Comparison of ENCODE assay signal across 16 cellular contexts in the genomic region with DNA sequence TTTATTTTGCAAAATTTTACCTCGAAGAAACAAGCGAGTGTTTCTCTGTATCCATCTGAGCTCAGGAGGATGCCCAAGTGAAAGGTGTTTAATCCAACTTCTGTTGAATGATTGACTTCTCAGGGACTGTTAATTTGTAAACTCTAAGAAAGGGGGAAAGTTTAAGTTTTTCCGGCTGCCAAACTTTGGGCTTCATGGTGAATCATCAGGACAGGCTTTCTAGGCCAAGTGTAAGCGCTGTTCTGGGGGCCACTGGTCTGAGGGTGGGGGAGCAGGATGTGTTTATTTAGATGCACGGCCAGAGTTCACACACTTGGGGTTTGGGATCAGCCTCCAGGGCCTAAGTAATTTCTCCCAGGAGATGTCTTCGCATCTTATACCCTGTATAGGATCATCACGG.
DNase-seq lines count a peak whose midpoint lies in the region; ATAC-seq, FAIRE-seq and TF ChIP-seq lines count a peak whose summit lies in the region.
"Had no signal": no experiment of that assay in that cellular context is flagged by ENCODE, and none has a peak within 500 bp of the region (broad histone marks: within the 10 kb centered on the region; RNA-seq: fewer than 3 reads in every experiment).

No MANE protein-coding gene starts in this region.

- H3K27ac Mint-ChIP-seq in GM23338 (no peak overlapping the region), nephron (peak overlapping the region; percentile 87 to 97 (median 90))

- in situ Hi-C loops in GM13977 (cut with MboI; ENCODE audit: low pct_unique_long_range_greater_than_20kb, low sequenced_read_pairs, unreplicated experiment) = no loop called here

- H3F3A ChIP-seq in GM23338 (replicated peaks; ENCODE audit: low read depth) = no peaks in the 10 kb centered on the region; the same call in 1 of the 2 replicates

- no peaks in the 10 kb centered on the region for H3K9me2 ChIP-seq in GM23338 (ENCODE audit: insufficient read depth)

- H3K4me1 Mint-ChIP-seq in GM23338 (peaks cover 31% of the 10 kb centered on the region), nephron (peaks cover 46% of the 10 kb centered on the region)

- H2AFZ ChIP-seq in ACC112 (ENCODE audit: low read length, unreplicated experiment) (peak overlapping the region; percentile 52), GM23338 (no peak overlapping the region)

- H3K4me1 ChIP-seq in ACC112 (ENCODE audit: control insufficient read depth, insufficient read depth, low read length, unreplicated experiment) (peaks cover 51% of the 10 kb centered on the region), GM23338 (ENCODE audit: insufficient read depth) (peaks cover 28% of the 10 kb centered on the region)

- peaks cover 7% of the 10 kb centered on the region for H3K79me2 ChIP-seq in ACC112 (ENCODE audit: control insufficient read depth, insufficient read depth, low read length, unreplicated experiment)
- peaks cover 86% of the 10 kb centered on the region for H3K79me2 ChIP-seq in GM23338 (replicated peaks; ENCODE audit: insufficient read depth)

- no peak for FAIRE-seq in D721Med (lab: Jason Lieb, UNC)
- FAIRE-seq: K562 had no signal

- H3K36me3 Mint-ChIP-seq in GM23338 (ENCODE audit: low read depth) (peaks cover 10% of the 10 kb centered on the region; the same call in 2 of the 3 replicates), nephron (ENCODE audit: low read depth) (no peaks in the 10 kb centered on the region)

- H3K27ac ChIP-seq in ACC112 (ENCODE audit: low read depth, low read length) = peak overlapping the region; percentile 99
- peak overlapping the region; percentile 60 for H3K27ac ChIP-seq in GM23338 (ENCODE audit: low read depth)
- H3K27ac ChIP-seq in cingulate gyrus (ENCODE audit: low read depth, low read length) = peak overlapping the region; percentile 13
- H3K27ac ChIP-seq: C4-2B, thoracic aorta had no signal

- H3K9me3 Mint-ChIP-seq in GM23338 (no peaks in the 10 kb centered on the region), nephron (no peaks in the 10 kb centered on the region)

- H3K4me3 Mint-ChIP-seq in GM23338 (no peak overlapping the region), nephron (peak overlapping the region in 1 of 3 experiments; percentile 5)

- ATAC-seq in GM23338 (no peak), GM21528 (IDR thresholded peaks at IDR 0.05; ENCODE audit: low FRiP score, unreplicated experiment) (no peak)
- ATAC-seq: K562 had no signal

- H3K27me3 Mint-ChIP-seq in GM23338 (ENCODE audit: insufficient read depth, low read depth, poor library complexity) = peaks cover 5% of the 10 kb centered on the region
- peaks cover 12% of the 10 kb centered on the region for H3K27me3 Mint-ChIP-seq in nephron (ENCODE audit: low read depth)

- H3K4me2 ChIP-seq in GM23338 = no peak overlapping the region

- peak overlapping the region; percentile 56 for H3K4me3 ChIP-seq in ACC112 (ENCODE audit: low read depth, low read length)
- H3K4me3 ChIP-seq in GM23338 = no peak overlapping the region
- H3K4me3 ChIP-seq: HAP-1, K562, thoracic aorta had no signal

- no peak for TF ChIP-seq CTCF in GM23338 (conservative IDR thresholded peaks at IDR 0.05; ENCODE audit: low read depth in 2 of 2)
- TF ChIP-seq CTCF in nephron (IDR thresholded peaks at IDR 0.05; ENCODE audit: unreplicated experiment in 3 of 3) = no peak
- no peak for TF ChIP-seq CTCF in GM13977 (IDR thresholded peaks at IDR 0.05; ENCODE audit: extremely low read depth, insufficient read depth, missing control alignments)
- TF ChIP-seq CTCF in D721Med (IDR thresholded peaks at IDR 0.05; ENCODE audit: insufficient read depth, missing control alignments) = no peak

- H3K36me3 ChIP-seq in ACC112 (ENCODE audit: insufficient read depth, low read length) (no peaks in the 10 kb centered on the region), GM23338 (ENCODE audit: insufficient read depth) (no peaks in the 10 kb centered on the region)
- H3K36me3 ChIP-seq: HAP-1, thoracic aorta had no signal

- H3K27me3 ChIP-seq in ACC112 (ENCODE audit: insufficient read depth, low read length) (no peaks in the 10 kb centered on the region), GM23338 (ENCODE audit: insufficient read depth) (no peaks in the 10 kb centered on the region)

- DNase-seq in GM23338 (ENCODE audit: low spot score) (no peak), GM13977 (ENCODE audit: low spot score) (no peak), D721Med (ENCODE audit: insufficient read length, low spot score) (no peak), HT-29 (ENCODE audit: low spot score) (no peak)
- DNase-seq: activated CD4-positive, alpha-beta T cell treated with anti-CD3 and anti-CD28 coated beads for 4 hours; aorta; NCI-H1930; stimulated activated CD4-positive, alpha-beta T cell treated with anti-CD3 and anti-CD28 coated beads, Interleukin-4, amount 100 ng/mL, for 24 hours had no signal

- H4K20me1 ChIP-seq in GM23338 (replicated peaks; ENCODE audit: insufficient read depth) = no peaks in the 10 kb centered on the region

TF ChIP-seq in GM23338, 12 proteins besides CTCF, POLR2A, EP300 and RAD21 (continues in another document):
- no peak for TF ChIP-seq NANOG (IDR thresholded peaks at IDR 0.05; ENCODE audit: borderline replicate concordance)
- no peak for TF ChIP-seq ZNF331 (CRISPR knock-in tag; IDR thresholded peaks at IDR 0.05; ENCODE audit: low read depth)
- no peak for TF ChIP-seq JUNB (IDR thresholded peaks at IDR 0.05; ENCODE audit: unreplicated experiment)
- TF ChIP-seq, protein P1, sequence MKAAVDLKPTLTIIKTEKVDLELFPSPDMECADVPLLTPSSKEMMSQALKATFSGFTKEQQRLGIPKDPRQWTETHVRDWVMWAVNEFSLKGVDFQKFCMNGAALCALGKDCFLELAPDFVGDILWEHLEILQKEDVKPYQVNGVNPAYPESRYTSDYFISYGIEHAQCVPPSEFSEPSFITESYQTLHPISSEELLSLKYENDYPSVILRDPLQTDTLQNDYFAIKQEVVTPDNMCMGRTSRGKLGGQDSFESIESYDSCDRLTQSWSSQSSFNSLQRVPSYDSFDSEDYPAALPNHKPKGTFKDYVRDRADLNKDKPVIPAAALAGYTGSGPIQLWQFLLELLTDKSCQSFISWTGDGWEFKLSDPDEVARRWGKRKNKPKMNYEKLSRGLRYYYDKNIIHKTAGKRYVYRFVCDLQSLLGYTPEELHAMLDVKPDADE (IDR thresholded peaks at IDR 0.05) = no peak
- TF ChIP-seq EZH2phosphoT487 (IDR thresholded peaks at IDR 0.05; ENCODE audit: unreplicated experiment) = no peak
- TF ChIP-seq ZNF114 (CRISPR knock-in tag; IDR thresholded peaks at IDR 0.05) = no peak
- no peak for TF ChIP-seq POLR2AphosphoS5 (IDR thresholded peaks at IDR 0.05; ENCODE audit: low read depth)
- no peak for TF ChIP-seq STAT1 (IDR thresholded peaks at IDR 0.05; ENCODE audit: unreplicated experiment)
- TF ChIP-seq, protein P2, sequence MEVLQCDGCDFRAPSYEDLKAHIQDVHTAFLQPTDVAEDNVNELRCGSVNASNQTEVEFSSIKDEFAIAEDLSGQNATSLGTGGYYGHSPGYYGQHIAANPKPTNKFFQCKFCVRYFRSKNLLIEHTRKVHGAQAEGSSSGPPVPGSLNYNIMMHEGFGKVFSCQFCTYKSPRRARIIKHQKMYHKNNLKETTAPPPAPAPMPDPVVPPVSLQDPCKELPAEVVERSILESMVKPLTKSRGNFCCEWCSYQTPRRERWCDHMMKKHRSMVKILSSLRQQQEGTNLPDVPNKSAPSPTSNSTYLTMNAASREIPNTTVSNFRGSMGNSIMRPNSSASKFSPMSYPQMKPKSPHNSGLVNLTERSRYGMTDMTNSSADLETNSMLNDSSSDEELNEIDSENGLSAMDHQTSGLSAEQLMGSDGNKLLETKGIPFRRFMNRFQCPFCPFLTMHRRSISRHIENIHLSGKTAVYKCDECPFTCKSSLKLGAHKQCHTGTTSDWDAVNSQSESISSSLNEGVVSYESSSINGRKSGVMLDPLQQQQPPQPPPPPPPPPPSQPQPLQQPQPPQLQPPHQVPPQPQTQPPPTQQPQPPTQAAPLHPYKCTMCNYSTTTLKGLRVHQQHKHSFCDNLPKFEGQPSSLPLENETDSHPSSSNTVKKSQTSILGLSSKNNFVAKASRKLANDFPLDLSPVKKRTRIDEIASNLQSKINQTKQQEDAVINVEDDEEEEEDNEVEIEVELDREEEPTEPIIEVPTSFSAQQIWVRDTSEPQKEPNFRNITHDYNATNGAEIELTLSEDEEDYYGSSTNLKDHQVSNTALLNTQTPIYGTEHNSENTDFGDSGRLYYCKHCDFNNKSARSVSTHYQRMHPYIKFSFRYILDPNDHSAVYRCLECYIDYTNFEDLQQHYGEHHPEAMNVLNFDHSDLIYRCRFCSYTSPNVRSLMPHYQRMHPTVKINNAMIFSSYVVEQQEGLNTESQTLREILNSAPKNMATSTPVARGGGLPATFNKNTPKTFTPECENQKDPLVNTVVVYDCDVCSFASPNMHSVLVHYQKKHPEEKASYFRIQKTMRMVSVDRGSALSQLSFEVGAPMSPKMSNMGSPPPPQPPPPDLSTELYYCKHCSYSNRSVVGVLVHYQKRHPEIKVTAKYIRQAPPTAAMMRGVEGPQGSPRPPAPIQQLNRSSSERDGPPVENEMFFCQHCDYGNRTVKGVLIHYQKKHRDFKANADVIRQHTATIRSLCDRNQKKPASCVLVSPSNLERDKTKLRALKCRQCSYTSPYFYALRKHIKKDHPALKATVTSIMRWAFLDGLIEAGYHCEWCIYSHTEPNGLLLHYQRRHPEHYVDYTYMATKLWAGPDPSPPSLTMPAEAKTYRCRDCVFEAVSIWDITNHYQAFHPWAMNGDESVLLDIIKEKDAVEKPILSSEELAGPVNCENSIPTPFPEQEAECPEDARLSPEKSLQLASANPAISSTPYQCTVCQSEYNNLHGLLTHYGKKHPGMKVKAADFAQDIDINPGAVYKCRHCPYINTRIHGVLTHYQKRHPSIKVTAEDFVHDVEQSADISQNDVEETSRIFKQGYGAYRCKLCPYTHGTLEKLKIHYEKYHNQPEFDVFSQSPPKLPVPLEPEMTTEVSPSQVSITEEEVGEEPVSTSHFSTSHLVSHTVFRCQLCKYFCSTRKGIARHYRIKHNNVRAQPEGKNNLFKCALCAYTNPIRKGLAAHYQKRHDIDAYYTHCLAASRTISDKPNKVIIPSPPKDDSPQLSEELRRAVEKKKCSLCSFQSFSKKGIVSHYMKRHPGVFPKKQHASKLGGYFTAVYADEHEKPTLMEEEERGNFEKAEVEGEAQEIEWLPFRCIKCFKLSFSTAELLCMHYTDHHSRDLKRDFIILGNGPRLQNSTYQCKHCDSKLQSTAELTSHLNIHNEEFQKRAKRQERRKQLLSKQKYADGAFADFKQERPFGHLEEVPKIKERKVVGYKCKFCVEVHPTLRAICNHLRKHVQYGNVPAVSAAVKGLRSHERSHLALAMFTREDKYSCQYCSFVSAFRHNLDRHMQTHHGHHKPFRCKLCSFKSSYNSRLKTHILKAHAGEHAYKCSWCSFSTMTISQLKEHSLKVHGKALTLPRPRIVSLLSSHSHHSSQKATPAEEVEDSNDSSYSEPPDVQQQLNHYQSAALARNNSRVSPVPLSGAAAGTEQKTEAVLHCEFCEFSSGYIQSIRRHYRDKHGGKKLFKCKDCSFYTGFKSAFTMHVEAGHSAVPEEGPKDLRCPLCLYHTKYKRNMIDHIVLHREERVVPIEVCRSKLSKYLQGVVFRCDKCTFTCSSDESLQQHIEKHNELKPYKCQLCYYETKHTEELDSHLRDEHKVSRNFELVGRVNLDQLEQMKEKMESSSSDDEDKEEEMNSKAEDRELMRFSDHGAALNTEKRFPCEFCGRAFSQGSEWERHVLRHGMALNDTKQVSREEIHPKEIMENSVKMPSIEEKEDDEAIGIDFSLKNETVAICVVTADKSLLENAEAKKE (CRISPR knock-in tag; IDR thresholded peaks at IDR 0.05) = no peak

Comparison
In these comparisons a context has a peak if more than half of its experiments do, and no peak if none do; other contexts are left out.
1. H3K27ac ChIP-seq: peak in every context shown above with its lines; median percentile 99 in ACC112; 60 in GM23338; 13 in cingulate gyrus.